In the genomic region with DNA sequence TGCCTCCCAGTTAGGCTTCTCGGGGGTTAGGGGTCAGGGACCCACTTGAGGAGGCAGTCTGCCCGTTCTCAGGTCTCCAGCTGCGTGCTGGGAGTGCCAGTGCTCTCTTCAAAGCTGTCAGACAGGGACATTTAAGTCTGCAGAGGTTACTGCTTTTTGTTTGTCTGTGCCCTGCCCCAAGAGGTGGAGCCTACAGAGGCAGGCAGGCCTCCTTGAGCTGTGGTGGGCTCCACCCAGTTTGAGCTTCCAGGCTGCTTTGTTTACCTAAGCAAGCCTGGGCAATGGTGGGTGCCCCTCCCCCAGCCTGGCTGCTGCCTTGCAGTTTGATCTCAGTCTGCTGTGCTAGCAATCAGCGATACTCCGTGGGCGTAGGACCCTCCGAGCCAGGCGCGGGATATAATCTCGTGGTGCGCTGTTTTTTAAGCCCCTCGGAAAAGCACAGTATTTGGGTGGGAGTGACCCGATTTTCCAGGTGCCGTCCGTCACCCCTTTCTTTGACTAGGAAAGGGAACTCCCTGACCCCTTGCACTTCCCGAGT, we compare ENCODE assay signal across 1 cellular context.
TF ChIP-seq lines count a peak whose summit lies in the region.
"Not testable (repeated sequence)": the region's sequence is repeated elsewhere in the genome, so short reads cannot be mapped to it uniquely, and the experiment has no call there.

No MANE protein-coding gene starts in this region.

TF ChIP-seq in HepG2, 621 proteins besides CTCF, POLR2A, EP300 and RAD21 (continued from another document):
- TF ChIP-seq RXRA (CRISPR knock-in tag; IDR thresholded peaks at IDR 0.05) (peak; percentile 53; the same call in 1 of the 2 replicates), MIER3 (CRISPR knock-in tag; IDR thresholded peaks at IDR 0.05; ENCODE audit: borderline replicate concordance) (peak; percentile 76; the same call in 1 of the 2 replicates), FOXA3 (CRISPR knock-in tag; IDR thresholded peaks at IDR 0.05) (peak; percentile 93), ZNF407 (CRISPR knock-in tag; IDR thresholded peaks at IDR 0.05; ENCODE audit: not compliant biosample characterization) (peak; percentile 85), GATAD1 (CRISPR knock-in tag; IDR thresholded peaks at IDR 0.05) (0 out of 2 replicates have a peak, but pooled peaks have one; percentile 45), FOXP1 (CRISPR knock-in tag; IDR thresholded peaks at IDR 0.05) (0 out of 2 replicates have a peak, but pooled peaks have one; percentile 15), LCORL (CRISPR knock-in tag; IDR thresholded peaks at IDR 0.05) (0 out of 2 replicates have a peak, but pooled peaks have one; percentile 38), ZNF350 (CRISPR knock-in tag; IDR thresholded peaks at IDR 0.05; ENCODE audit: borderline replicate concordance, low read depth) (peak; percentile 76; the same call in 1 of the 2 replicates), ZNF580 (CRISPR knock-in tag; IDR thresholded peaks at IDR 0.05; ENCODE audit: borderline replicate concordance, low read depth) (peak; percentile 54; the same call in 1 of the 2 replicates)
- TF ChIP-seq FOXP1, LCORL (IDR thresholded peaks at IDR 0.05): not testable (repeated sequence)
- TF ChIP-seq, protein P1, sequence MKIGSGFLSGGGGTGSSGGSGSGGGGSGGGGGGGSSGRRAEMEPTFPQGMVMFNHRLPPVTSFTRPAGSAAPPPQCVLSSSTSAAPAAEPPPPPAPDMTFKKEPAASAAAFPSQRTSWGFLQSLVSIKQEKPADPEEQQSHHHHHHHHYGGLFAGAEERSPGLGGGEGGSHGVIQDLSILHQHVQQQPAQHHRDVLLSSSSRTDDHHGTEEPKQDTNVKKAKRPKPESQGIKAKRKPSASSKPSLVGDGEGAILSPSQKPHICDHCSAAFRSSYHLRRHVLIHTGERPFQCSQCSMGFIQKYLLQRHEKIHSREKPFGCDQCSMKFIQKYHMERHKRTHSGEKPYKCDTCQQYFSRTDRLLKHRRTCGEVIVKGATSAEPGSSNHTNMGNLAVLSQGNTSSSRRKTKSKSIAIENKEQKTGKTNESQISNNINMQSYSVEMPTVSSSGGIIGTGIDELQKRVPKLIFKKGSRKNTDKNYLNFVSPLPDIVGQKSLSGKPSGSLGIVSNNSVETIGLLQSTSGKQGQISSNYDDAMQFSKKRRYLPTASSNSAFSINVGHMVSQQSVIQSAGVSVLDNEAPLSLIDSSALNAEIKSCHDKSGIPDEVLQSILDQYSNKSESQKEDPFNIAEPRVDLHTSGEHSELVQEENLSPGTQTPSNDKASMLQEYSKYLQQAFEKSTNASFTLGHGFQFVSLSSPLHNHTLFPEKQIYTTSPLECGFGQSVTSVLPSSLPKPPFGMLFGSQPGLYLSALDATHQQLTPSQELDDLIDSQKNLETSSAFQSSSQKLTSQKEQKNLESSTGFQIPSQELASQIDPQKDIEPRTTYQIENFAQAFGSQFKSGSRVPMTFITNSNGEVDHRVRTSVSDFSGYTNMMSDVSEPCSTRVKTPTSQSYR (CRISPR knock-in tag; IDR thresholded peaks at IDR 0.05; ENCODE audit: borderline replicate concordance) = peak; percentile 99
